8 cellular contexts compared by ENCODE assay signal in the genomic region with DNA sequence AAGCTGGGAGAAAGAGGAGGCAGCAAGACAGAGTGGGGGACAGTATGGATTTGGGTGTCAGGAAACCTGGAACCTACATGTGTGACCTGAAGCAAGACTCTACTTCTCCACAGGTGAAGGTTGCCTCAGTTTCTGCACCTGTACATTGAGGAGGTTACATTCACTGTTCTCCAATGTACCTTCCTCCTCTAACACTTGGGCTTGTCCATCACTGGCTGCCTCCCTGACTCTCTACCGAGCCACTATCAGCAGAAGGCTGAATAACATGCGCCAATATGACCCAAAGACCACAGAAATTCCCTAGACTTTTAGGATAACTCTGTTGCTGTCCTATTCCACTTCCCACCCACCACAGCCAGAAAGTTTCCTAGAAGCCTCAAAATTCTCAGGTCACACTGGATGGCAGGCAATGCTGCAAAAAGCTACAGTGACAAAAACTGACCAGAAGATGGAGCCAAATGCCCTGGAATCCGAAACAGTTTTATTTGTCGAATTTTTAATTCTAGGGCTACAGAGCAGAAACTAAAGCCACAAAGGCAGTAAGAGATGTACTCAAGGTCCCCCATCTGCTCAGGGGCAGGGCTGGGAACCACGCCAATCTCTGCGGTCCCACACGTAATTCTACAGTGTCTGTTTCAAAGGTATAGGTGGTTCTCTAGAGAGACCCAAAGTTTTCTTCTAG.
DNase-seq lines count a peak whose midpoint lies in the region; ATAC-seq and TF ChIP-seq lines count a peak whose summit lies in the region.

No MANE protein-coding gene starts in this region.

- no peak for TF ChIP-seq POLR2A in ovary (IDR thresholded peaks at IDR 0.05)

- H3K9ac ChIP-seq in Loucy (ENCODE audit: low read depth, low read length, poor library complexity, severe bottlenecking), result no peak overlapping the region

- peak; percentile 34 for DNase-seq in activated CD4-positive, alpha-beta T cell treated with anti-CD3 and anti-CD28 coated beads for 48 hours
- DNase-seq in activated CD4-positive, alpha-beta T cell treated with anti-CD3 and anti-CD28 coated beads, Interleukin-2, amount 50 U/mL, for 4 hours, result no peak
- DNase-seq in WERI-Rb-1 (peak; percentile 30), fibroblast of villous mesenchyme (ENCODE audit: low read depth) (peak; percentile 52), ovary (peak in 1 of 5 donors; percentile 25)

- no peaks in the 10 kb centered on the region for H3K4me1 ChIP-seq in Loucy (ENCODE audit: insufficient read depth, low read length, poor library complexity, severe bottlenecking)
- no peaks in the 10 kb centered on the region for H3K4me1 ChIP-seq in ovary (ENCODE audit: insufficient read depth)

- no peak overlapping the region for H3K4me3 ChIP-seq in Loucy (ENCODE audit: low read length, poor library complexity, severe bottlenecking)
- H3K4me3 ChIP-seq in WERI-Rb-1 (ENCODE audit: low read depth, low read length), result no peak overlapping the region
- no peak overlapping the region for H3K4me3 ChIP-seq in fibroblast of villous mesenchyme (ENCODE audit: low read depth, low read length)
- H3K4me3 ChIP-seq in ovary, result no peak overlapping the region

- H4K20me1 ChIP-seq in Loucy (ENCODE audit: insufficient read depth, low read length, poor library complexity, severe bottlenecking), result no peaks in the 10 kb centered on the region

- no peaks in the 10 kb centered on the region for H3K79me2 ChIP-seq in Loucy (ENCODE audit: insufficient read depth, low read length)

- intact Hi-C loops in ovary (cut with DNase I), result no loop called here

- 8 to 15% (median 10%) methylated on average over 7 of the region's 7 CpGs for WGBS in ovary, 3 donors

- H3K9me3 ChIP-seq in Loucy (ENCODE audit: insufficient read depth, low read depth, low read length) (no peaks in the 10 kb centered on the region), WERI-Rb-1 (ENCODE audit: severe bottlenecking) (no peaks in the 10 kb centered on the region), ovary (no peaks in the 10 kb centered on the region)

- H3K4me2 ChIP-seq in Loucy (ENCODE audit: low read depth, low read length, poor library complexity, severe bottlenecking), result no peak overlapping the region

- H2AFZ ChIP-seq in Loucy (ENCODE audit: low read length), result no peak overlapping the region

- H3K9me2 ChIP-seq in Loucy (replicated peaks; ENCODE audit: low read depth, low read length), result no peaks in the 10 kb centered on the region

- H3K27me3 ChIP-seq in Loucy (ENCODE audit: insufficient read depth, low read length, poor library complexity, severe bottlenecking) (no peaks in the 10 kb centered on the region), WERI-Rb-1 (ENCODE audit: insufficient read depth, low read depth, severe bottlenecking) (no peaks in the 10 kb centered on the region), ovary (no peaks in the 10 kb centered on the region)

- H3K27ac ChIP-seq in WERI-Rb-1, result no peak overlapping the region
- H3K27ac ChIP-seq in ovary, result no peak overlapping the region

- H3F3A ChIP-seq in Loucy (ENCODE audit: low read depth), result no peaks in the 10 kb centered on the region

- H3K36me3 ChIP-seq in Loucy (ENCODE audit: insufficient read depth, low read length), result no peaks in the 10 kb centered on the region
- no peaks in the 10 kb centered on the region for H3K36me3 ChIP-seq in WERI-Rb-1
- no peaks in the 10 kb centered on the region for H3K36me3 ChIP-seq in ovary

- TF ChIP-seq CTCF in Loucy (conservative IDR thresholded peaks at IDR 0.05; ENCODE audit: low read length) (peak; percentile 63), WERI-Rb-1 (IDR thresholded peaks at IDR 0.05; ENCODE audit: low read depth, low read length) (peak; percentile 65), fibroblast of villous mesenchyme (IDR thresholded peaks at IDR 0.05; ENCODE audit: insufficient read depth, low read depth, low read length) (peak; percentile 76), ovary (IDR thresholded peaks at IDR 0.05) (peak in 2 of 3 donors; percentile 29 to 40)

- ATAC-seq in GM21515 (IDR thresholded peaks at IDR 0.05; ENCODE audit: unreplicated experiment) (peak; percentile 63), HG03025 (IDR thresholded peaks at IDR 0.05; ENCODE audit: low FRiP score, unreplicated experiment) (no peak)

- no peak for TF ChIP-seq EP300 in ovary (IDR thresholded peaks at IDR 0.05)

Comparison
In these comparisons a context has a peak if more than half of its experiments do, and no peak if none do; other contexts are left out.
1. DNase-seq: peak in activated CD4-positive, alpha-beta T cell treated with anti-CD3 and anti-CD28 coated beads for 48 hours (single experiment), WERI-Rb-1 (single experiment) and fibroblast of villous mesenchyme (single experiment); none in activated CD4-positive, alpha-beta T cell treated with anti-CD3 and anti-CD28 coated beads, Interleukin-2, amount 50 U/mL, for 4 hours (0 of 2).
2. Peak in every context shown above with its lines, with median percentiles within 50 percentile points of each other: CTCF ChIP-seq.